ENCODE assay signal across 1 cellular context in genomic region chr19:1040476-1041271, GRCh38.
A peak's percentile ranks its signal among the peaks of the same experiment; 100 is the strongest.
TF ChIP-seq lines count a peak whose summit lies in the region.

No MANE protein-coding gene starts in this region.

TF ChIP-seq in HepG2, 621 proteins besides CTCF, POLR2A, EP300 and RAD21 (continued from another document):
- TF ChIP-seq HMGXB3 (CRISPR knock-in tag; IDR thresholded peaks at IDR 0.05; ENCODE audit: borderline replicate concordance), result peak; percentile 37; the same call in 1 of the 2 replicates
- TF ChIP-seq YEATS2 (CRISPR knock-in tag; IDR thresholded peaks at IDR 0.05; ENCODE audit: borderline replicate concordance), result no peak
- TF ChIP-seq NFE2 (CRISPR knock-in tag; IDR thresholded peaks at IDR 0.05), result no peak
- TF ChIP-seq MAX (IDR thresholded peaks at IDR 0.05), result peak; percentile 31; the same call in 1 of the 2 replicates
- no peak for TF ChIP-seq ZNF234 (CRISPR knock-in tag; conservative IDR thresholded peaks at IDR 0.05)
- peak; percentile 25; the same call in 1 of the 2 replicates for TF ChIP-seq GATAD2A (CRISPR knock-in tag; IDR thresholded peaks at IDR 0.05)
- TF ChIP-seq ZNF160 (CRISPR knock-in tag; IDR thresholded peaks at IDR 0.05), result no peak
- 0 out of 2 replicates have a peak, but pooled peaks have one; percentile 31 for TF ChIP-seq PAXIP1 (CRISPR knock-in tag; conservative IDR thresholded peaks at IDR 0.05)
- peak; percentile 36; the same call in 1 of the 2 replicates for TF ChIP-seq ZFX (CRISPR knock-in tag; IDR thresholded peaks at IDR 0.05; ENCODE audit: low read depth)
- TF ChIP-seq ZKSCAN8 (CRISPR knock-in tag; IDR thresholded peaks at IDR 0.05; ENCODE audit: borderline replicate concordance), result peak; percentile 98
- TF ChIP-seq ZKSCAN1 (IDR thresholded peaks at IDR 0.05; ENCODE audit: low read length), result no peak
- 0 out of 2 replicates have a peak, but pooled peaks have one; percentile 37 for TF ChIP-seq SPEN (CRISPR knock-in tag; IDR thresholded peaks at IDR 0.05; ENCODE audit: low read depth)
- peak; percentile 96 for TF ChIP-seq ZNF629 (CRISPR knock-in tag; conservative IDR thresholded peaks at IDR 0.05)
- peak; percentile 81; the same call in 1 of the 2 replicates for TF ChIP-seq PBX3 (CRISPR knock-in tag; IDR thresholded peaks at IDR 0.05; ENCODE audit: borderline replicate concordance)
- no peak for TF ChIP-seq SIX4 (CRISPR knock-in tag; IDR thresholded peaks at IDR 0.05)
- TF ChIP-seq MEIS1 (CRISPR knock-in tag; IDR thresholded peaks at IDR 0.05; ENCODE audit: borderline replicate concordance), result peak; percentile 67; the same call in 1 of the 2 replicates
- no peak for TF ChIP-seq HINFP (CRISPR knock-in tag; IDR thresholded peaks at IDR 0.05; ENCODE audit: low read depth)
- TF ChIP-seq HOXA3 (CRISPR knock-in tag; IDR thresholded peaks at IDR 0.05), result peak; percentile 25; the same call in 1 of the 2 replicates
- peak; percentile 98 for TF ChIP-seq PBX2 (CRISPR knock-in tag; IDR thresholded peaks at IDR 0.05)
- peak; percentile 96 for TF ChIP-seq SP2 (CRISPR knock-in tag; IDR thresholded peaks at IDR 0.05)
- TF ChIP-seq YEATS4 (CRISPR knock-in tag; IDR thresholded peaks at IDR 0.05; ENCODE audit: borderline replicate concordance), result no peak
- no peak for TF ChIP-seq ZNF354B (CRISPR knock-in tag; IDR thresholded peaks at IDR 0.05)
- no peak for TF ChIP-seq PRDM15 (CRISPR knock-in tag; IDR thresholded peaks at IDR 0.05)
- TF ChIP-seq FOXO1 (CRISPR knock-in tag; IDR thresholded peaks at IDR 0.05), result no peak
- no peak for TF ChIP-seq ZBTB25 (CRISPR knock-in tag; IDR thresholded peaks at IDR 0.05)
- TF ChIP-seq HNF4G (IDR thresholded peaks at IDR 0.05; ENCODE audit: borderline replicate concordance, low read depth, low read length), result no peak
- TF ChIP-seq HNF4G (CRISPR knock-in tag; IDR thresholded peaks at IDR 0.05; ENCODE audit: borderline replicate concordance, low read depth), result no peak
- 0 out of 2 replicates have a peak, but pooled peaks have one; percentile 58 for TF ChIP-seq ARNT2 (CRISPR knock-in tag; IDR thresholded peaks at IDR 0.05; ENCODE audit: low read depth)
- no peak; a peak in 1 of 4 replicates for TF ChIP-seq HMGXB4 (CRISPR knock-in tag; IDR thresholded peaks at IDR 0.05; ENCODE audit: borderline replicate concordance in 1 of 2, low read depth in 1 of 2)
- TF ChIP-seq NFYC (CRISPR knock-in tag; IDR thresholded peaks at IDR 0.05), result peak; percentile 98
- no peak for TF ChIP-seq AGO2 (optimal IDR thresholded peaks at IDR 0.05; ENCODE audit: low read depth, low read length)
- 0 out of 2 replicates have a peak, but pooled peaks have one; percentile 33 for TF ChIP-seq ZNF335 (CRISPR knock-in tag; IDR thresholded peaks at IDR 0.05)
- no peak for TF ChIP-seq DNMT3B (CRISPR knock-in tag; conservative IDR thresholded peaks at IDR 0.05)
- TF ChIP-seq MED1 (CRISPR knock-in tag; IDR thresholded peaks at IDR 0.05), result 0 out of 2 replicates have a peak, but pooled peaks have one; percentile 28
- TF ChIP-seq ASH2L (IDR thresholded peaks at IDR 0.05; ENCODE audit: insufficient read length, low read depth, low read length), result peak; percentile 30
- TF ChIP-seq RCOR2 (CRISPR knock-in tag; IDR thresholded peaks at IDR 0.05), result peak; percentile 31; the same call in 1 of the 2 replicates
- peak; percentile 58; the same call in 1 of the 2 replicates for TF ChIP-seq PHF21A (CRISPR knock-in tag; IDR thresholded peaks at IDR 0.05)
- TF ChIP-seq DDIT3 (CRISPR knock-in tag; IDR thresholded peaks at IDR 0.05), result no peak
- no peak for TF ChIP-seq TOPORS (CRISPR knock-in tag; IDR thresholded peaks at IDR 0.05)
- peak; percentile 48; the same call in 1 of the 3 replicates for TF ChIP-seq MXI1 (IDR thresholded peaks at IDR 0.05; ENCODE audit: borderline replicate concordance, low read depth, low read length)
- TF ChIP-seq NFYB (CRISPR knock-in tag; IDR thresholded peaks at IDR 0.05), result peak; percentile 99
